ENCODE assay signal across 1 cellular context in genomic region chr9:121508415-121508814, GRCh38.
TF ChIP-seq lines count a peak whose summit lies in the region.

No MANE protein-coding gene starts in this region.

TF ChIP-seq in GM23338, 12 proteins besides CTCF, POLR2A, EP300 and RAD21 (continued from another document):
- TF ChIP-seq ETS1 (IDR thresholded peaks at IDR 0.05): no peak
- no peak for TF ChIP-seq ZNF462 (CRISPR knock-in tag; IDR thresholded peaks at IDR 0.05)
- no peak for TF ChIP-seq EZH2 (IDR thresholded peaks at IDR 0.05; ENCODE audit: low read depth, unreplicated experiment)
- TF ChIP-seq EZH2phosphoT487 (IDR thresholded peaks at IDR 0.05; ENCODE audit: unreplicated experiment): no peak
- TF ChIP-seq POLR2AphosphoS5 (IDR thresholded peaks at IDR 0.05; ENCODE audit: low read depth): no peak
- no peak for TF ChIP-seq NANOG (IDR thresholded peaks at IDR 0.05; ENCODE audit: borderline replicate concordance)
